In genomic region chr6:33633462-33634158, GRCh38 we compare ENCODE assay signal across 9 cellular contexts. TPM values are rescaled to one million over a fixed set of nuclear protein-coding genes. Genes with fewer than 3 reads are reported as not detected.
A peak's percentile ranks its signal among the peaks of the same experiment; 100 is the strongest.
DNase-seq lines count a peak whose midpoint lies in the region; ATAC-seq, FAIRE-seq and TF ChIP-seq lines count a peak whose summit lies in the region.
"Had no signal": no experiment of that assay in that cellular context is flagged by ENCODE, and none has a peak within 500 bp of the region (broad histone marks: within the 10 kb centered on the region; RNA-seq: fewer than 3 reads in every experiment).

No MANE protein-coding gene starts in this region.

- H3K36me3 ChIP-seq in GM23338 (ENCODE audit: insufficient read depth) (no peaks in the 10 kb centered on the region), lung (ENCODE audit: control insufficient read depth in 2 of 2, insufficient read depth in 2 of 2, low read length in 2 of 2) (peaks cover 0 to 1% of the 10 kb centered on the region in 2 donors)

- DNase-seq in D721Med (ENCODE audit: insufficient read length, low spot score) (peak; percentile 48), GM23338 (ENCODE audit: low spot score) (peak; percentile 72), NAMALWA (ENCODE audit: low spot score) (peak; percentile 21), ecto neural progenitor cell (ENCODE audit: low spot score) (peak; percentile 81), lung (ENCODE audit: low spot score) (peak; percentile 59)
- DNase-seq in activated CD4-positive, alpha-beta T cell treated with anti-CD3 and anti-CD28 coated beads, Interleukin-2, amount 50 U/mL, for 1 hour: peak; percentile 41
- DNase-seq in stimulated activated CD8-positive, alpha-beta memory T cell treated with anti-CD3 and anti-CD28 coated beads, Interleukin-12 subunit alpha, Interleukin-12 subunit beta, amount 100 ng/mL, for 4 hours (ENCODE audit: low read depth): peak; percentile 59

- ATAC-seq in GM23338 (peak; percentile 56), lung (ENCODE audit: insufficient read depth, low FRiP score) (peak; percentile 64), GM19455 (IDR thresholded peaks at IDR 0.05; ENCODE audit: unreplicated experiment) (no peak)

- H3K4me1 ChIP-seq in GM23338 (ENCODE audit: insufficient read depth): peaks cover 39% of the 10 kb centered on the region
- peaks cover 0 to 23% of the 10 kb centered on the region in 2 donors for H3K4me1 ChIP-seq in lung (ENCODE audit: control insufficient read depth in 2 of 2, insufficient read depth in 2 of 2, low read length in 2 of 2)

- peaks cover 53% of the 10 kb centered on the region for H3K4me1 Mint-ChIP-seq in GM23338

- H3K27ac Mint-ChIP-seq in GM23338: no peak overlapping the region

- peaks cover 18% of the 10 kb centered on the region for H3K27me3 Mint-ChIP-seq in GM23338 (ENCODE audit: insufficient read depth, low read depth, poor library complexity)

- H3K4me3 ChIP-seq in GM23338 (peak overlapping the region; percentile 84), lung (peak overlapping the region; percentile 5)

- no peaks in the 10 kb centered on the region for H3K9me2 ChIP-seq in GM23338 (ENCODE audit: insufficient read depth)

- no peak for FAIRE-seq in D721Med (lab: Jason Lieb, UNC)
- FAIRE-seq: TTC549 had no signal

- peaks cover 16% of the 10 kb centered on the region for H4K20me1 ChIP-seq in GM23338 (replicated peaks; ENCODE audit: insufficient read depth)

- no peaks in the 10 kb centered on the region for H3K9me3 ChIP-seq in lung (ENCODE audit: control insufficient read depth in 2 of 2, insufficient read depth in 1 of 2, low read length in 1 of 2)

- TF ChIP-seq CTCF in D721Med (IDR thresholded peaks at IDR 0.05; ENCODE audit: insufficient read depth, missing control alignments): no peak
- TF ChIP-seq CTCF in GM23338 (conservative IDR thresholded peaks at IDR 0.05; ENCODE audit: low read depth in 2 of 2): no peak
- no peak for TF ChIP-seq CTCF in lung (IDR thresholded peaks at IDR 0.05; ENCODE audit: control extremely low read depth, extremely low read depth)

- H3K27me3 ChIP-seq in GM23338 (ENCODE audit: insufficient read depth) (peaks cover 9% of the 10 kb centered on the region; the same call in 1 of the 2 replicates), lung (ENCODE audit: control insufficient read depth, insufficient read depth) (no peaks in the 10 kb centered on the region)

- H3K9me3 Mint-ChIP-seq in GM23338: no peaks in the 10 kb centered on the region; the same call in 2 of the 3 replicates

- peak overlapping the region; percentile 84 for H3K4me3 Mint-ChIP-seq in GM23338

- H3K36me3 Mint-ChIP-seq in GM23338 (ENCODE audit: low read depth): no peaks in the 10 kb centered on the region; the same call in 1 of the 3 replicates

- H3F3A ChIP-seq in GM23338 (replicated peaks; ENCODE audit: low read depth): 0 out of 2 replicates have a peak, but pooled peaks cover 3% of the 10 kb centered on the region

- 0 out of 2 replicates have a peak overlapping the region, but pooled peaks have one; percentile 18 for H2AFZ ChIP-seq in GM23338

- WGBS in lung, 2 donors: 1% methylated on average over 42 to 82 of the region's 86 CpGs

- H3K79me2 ChIP-seq in GM23338 (replicated peaks; ENCODE audit: insufficient read depth): peaks cover 25% of the 10 kb centered on the region

- peak overlapping the region; percentile 97 for H3K4me2 ChIP-seq in GM23338

- H3K27ac ChIP-seq in GM23338 (ENCODE audit: low read depth) (no peak overlapping the region), lung (ENCODE audit: low read depth in 1 of 2, low read length in 1 of 2) (peak overlapping the region in 1 of 2 donors; percentile 61)

TF ChIP-seq in GM23338, 12 proteins besides CTCF, POLR2A, EP300 and RAD21:
- TF ChIP-seq ZNF114 (CRISPR knock-in tag; IDR thresholded peaks at IDR 0.05) (no peak), POLR2AphosphoS5 (IDR thresholded peaks at IDR 0.05; ENCODE audit: low read depth) (peak; percentile 26; the same call in 1 of the 2 replicates)
TF ChIP-seq in GM23338: peak in this region for 1.

RNA-seq across cellular contexts. Expression of gene ITPR3, which starts 12.5 kb away (rescaled TPM):
- total RNA-seq in GM23338 (2014; rRNA removed; shearing (Covaris generic)): 29.8 and 31.9 TPM in 2 replicates
- polyA plus RNA-seq in GM23338 (2016; fragmentation: Nextera tagmentation; extraction: Ambion mirVana) (7.1 and 7.3 TPM in 2 replicates), lung (10 to 100 TPM; 36.7 to 49.1 TPM)
- total RNA-seq in lung: 10 to 100 TPM; 39.7 to 89.5 TPM

RNA-seq across cellular contexts. Expression of gene BAK1, which starts 53.5 kb away (rescaled TPM):
- 45.0 and 50.7 TPM in 2 replicates for total RNA-seq in GM23338 (2014; rRNA removed; shearing (Covaris generic))
- polyA plus RNA-seq in GM23338 (2016; fragmentation: Nextera tagmentation; extraction: Ambion mirVana) (21.9 and 22.2 TPM in 2 replicates), lung (10 to 100 TPM; 14.6 to 25.6 TPM)
- total RNA-seq in lung: 10 to 100 TPM in 1 of 2 donors, 1 to 10 TPM in 1; 7.4 to 23.2 TPM

Comparison
In these comparisons a context has a peak if more than half of its experiments do, and no peak if none do; other contexts are left out.
1. DNase-seq: peak in every context shown above with its lines; median percentile 81 in ecto neural progenitor cell; 72 in GM23338; 59 in lung; 59 in stimulated activated CD8-positive, alpha-beta memory T cell treated with anti-CD3 and anti-CD28 coated beads, Interleukin-12 subunit alpha, Interleukin-12 subunit beta, amount 100 ng/mL, for 4 hours; 48 in D721Med; 41 in activated CD4-positive, alpha-beta T cell treated with anti-CD3 and anti-CD28 coated beads, Interleukin-2, amount 50 U/mL, for 1 hour; 21 in NAMALWA.